Comparison of ENCODE assay signal across 8 cellular contexts in genomic region chr6:63571382-63571882, GRCh38. TPM values are rescaled to one million over a fixed set of nuclear protein-coding genes. Genes with fewer than 3 reads are reported as not detected.
DNase-seq lines count a peak whose midpoint lies in the region; ATAC-seq, FAIRE-seq and TF ChIP-seq lines count a peak whose summit lies in the region.

No MANE protein-coding gene starts in this region.

- no peak for FAIRE-seq in A549 (lab: Jason Lieb, UNC)

- TF ChIP-seq RAD21 in A549 (conservative IDR thresholded peaks at IDR 0.05 in 1 of 2, IDR thresholded peaks at IDR 0.05 in 1 of 2), result peak in 1 of 2 experiments; percentile 0; a peak in 1 of 5 replicates
- peak in 1 of 2 donors; percentile 45 for TF ChIP-seq RAD21 in liver (IDR thresholded peaks at IDR 0.05)

- H3K4me3 ChIP-seq in A549 (peak overlapping the region; percentile 54), HUES64 (ENCODE audit: low read length) (peak overlapping the region; percentile 69), liver (ENCODE audit: low read depth in 1 of 3, low read length in 3 of 3) (peak overlapping the region; percentile 77 to 99 (median 83)), transverse colon (peak overlapping the region; percentile 27 to 93 (median 86))

- H3K27me3 ChIP-seq in HUES64 (ENCODE audit: insufficient read depth, low read length) (peaks cover 14% of the 10 kb centered on the region), liver (ENCODE audit: control insufficient read depth in 4 of 4, insufficient read depth in 4 of 4, low read length in 3 of 4) (no peaks in the 10 kb centered on the region), transverse colon (no peaks in the 10 kb centered on the region)

- H3K9ac ChIP-seq in HUES64 (ENCODE audit: low read depth, low read length) (peak overlapping the region; percentile 83), liver (ENCODE audit: low read depth in 1 of 2, low read length in 2 of 2) (peak overlapping the region; percentile 80 to 84)

- H3K36me3 ChIP-seq in HUES64 (ENCODE audit: insufficient read depth, low read length) (peaks cover 16% of the 10 kb centered on the region), liver (ENCODE audit: control insufficient read depth in 4 of 4, insufficient read depth in 3 of 4, low read depth in 1 of 4, low read length in 3 of 4) (peaks cover 0 to 8% (median 2%) of the 10 kb centered on the region in 4 donors), transverse colon (peaks cover 0 to 2% (median 0%) of the 10 kb centered on the region in 4 donors)

- H3K4me1 ChIP-seq in A549 (peaks cover 32% of the 10 kb centered on the region), HUES64 (ENCODE audit: insufficient read depth, low read length) (peaks cover 24% of the 10 kb centered on the region), liver (ENCODE audit: control insufficient read depth in 4 of 4, insufficient read depth in 4 of 4, low read length in 3 of 4) (peaks cover 1 to 15% (median 4%) of the 10 kb centered on the region in 4 donors), transverse colon (peaks cover 12 to 47% (median 24%) of the 10 kb centered on the region in 4 donors)

- WGBS in A549 (ENCODE audit: missing lambda C conversion rate), result 1% methylated on average over 13 of the region's 13 CpGs
- 35% methylated on average over 13 of the region's 13 CpGs for WGBS in HUES64
- WGBS in liver, result 11% methylated on average over 13 of the region's 13 CpGs
- 27 to 34% methylated on average over 13 of the region's 13 CpGs for WGBS in transverse colon (ENCODE audit: low coverage in 1 of 2), 2 donors

- H3K9me3 ChIP-seq in A549, result peaks cover 9% of the 10 kb centered on the region; the same call in 2 of the 3 replicates
- H3K9me3 ChIP-seq in HUES64 (ENCODE audit: insufficient read depth, low read depth, low read length), result no peaks in the 10 kb centered on the region
- H3K9me3 ChIP-seq in liver (ENCODE audit: control insufficient read depth in 4 of 4, low read length in 3 of 4), result no peaks in the 10 kb centered on the region
- H3K9me3 ChIP-seq in transverse colon, result no peaks in the 10 kb centered on the region

- DNase-seq in A549 (ENCODE audit: low read depth in 1 of 2, low spot score in 1 of 2), result no peak
- peak; percentile 66 for DNase-seq in amniotic epithelial cell (ENCODE audit: low read depth)
- no peak for DNase-seq in transverse colon
- no peak for DNase-seq in RPMI8226
- no peak for DNase-seq in anterior cingulate cortex (lab: John Stamatoyannopoulos, UW)
- no peak for DNase-seq in NCI-H524 treated with DMSO at 0.1 percent for 48 hours (lab: John Stamatoyannopoulos, UW)

- peak; percentile 15; the same call in 1 of the 3 replicates for TF ChIP-seq CTCF in A549 (IDR thresholded peaks at IDR 0.05)
- TF ChIP-seq CTCF in liver (IDR thresholded peaks at IDR 0.05; ENCODE audit: low read depth, low read length, missing input control), result no peak
- peak in 1 of 5 experiments; percentile 12 for TF ChIP-seq CTCF in transverse colon (IDR thresholded peaks at IDR 0.05)

- TF ChIP-seq EP300 in A549 (IDR thresholded peaks at IDR 0.05) (0 out of 5 replicates have a peak, but pooled peaks of 1 of the 2 experiments have one; percentile 96), transverse colon (IDR thresholded peaks at IDR 0.05; ENCODE audit: low read depth) (no peak)

- peak overlapping the region; percentile 87 for H3K4me2 ChIP-seq in A549

- ATAC-seq in A549, result no peak; a peak in 2 of 6 replicates

- in situ Hi-C loops in transverse colon (cut with MboI; ENCODE audit: low pct_ligation_motif_present in 1 of 4, low pct_unique_long_range_greater_than_20kb in 1 of 4, low sequenced_read_pairs in 3 of 4), result no loop called here

- no peak for TF ChIP-seq POLR2A in A549 (IDR thresholded peaks at IDR 0.05; ENCODE audit: low read length)
- TF ChIP-seq POLR2A in transverse colon (IDR thresholded peaks at IDR 0.05), result no peak

- intact Hi-C loops in transverse colon (cut with DNase I; ENCODE audit: low total_unique reads), result loop anchor here (5.0 kb wide), 1 partner anchor 219 kb away; no protein-coding TSS in a partner anchor

- CTCF ChIA-PET in A549 (lab: Yijun Ruan, JAX), result interaction anchor here (0.7 to 1.6 kb wide), 2 partner anchors 10 to 130 kb away, joined by 3 to 4 read pairs; no protein-coding TSS in a partner anchor

- H3K27ac ChIP-seq in A549 (peak overlapping the region; percentile 98 to 100), HUES64 (ENCODE audit: low read depth, low read length) (peak overlapping the region; percentile 86), liver (ENCODE audit: low read depth in 1 of 2, low read length in 2 of 2) (peak overlapping the region; percentile 97 to 99), transverse colon (peak overlapping the region; percentile 99 to 100 (median 100))

- POLR2A ChIA-PET in A549 (lab: Yijun Ruan, JAX), result interaction anchor here (0.6 to 1.6 kb wide), 2 partner anchors 16 to 129 kb away, joined by 3 to 6 read pairs; no protein-coding TSS in a partner anchor

TF ChIP-seq in A549, 52 proteins besides CTCF, POLR2A, EP300 and RAD21 (continues in another document):
- TF ChIP-seq CHD4 (IDR thresholded peaks at IDR 0.05; ENCODE audit: borderline replicate concordance) (no peak), HOXA7 (CRISPR knock-in tag; IDR thresholded peaks at IDR 0.05) (peak; percentile 67; the same call in 1 of the 2 replicates), MAFK (IDR thresholded peaks at IDR 0.05; ENCODE audit: partially characterized antibody) (no peak), SREBF2 (IDR thresholded peaks at IDR 0.05) (no peak), HOXB5 (CRISPR knock-in tag; IDR thresholded peaks at IDR 0.05) (0 out of 2 replicates have a peak, but pooled peaks have one; percentile 26), PBX3 (IDR thresholded peaks at IDR 0.05) (no peak), MAX (IDR thresholded peaks at IDR 0.05) (no peak), NPAS2 (CRISPR knock-in tag; IDR thresholded peaks at IDR 0.05; ENCODE audit: borderline replicate concordance) (no peak), HDAC2 (IDR thresholded peaks at IDR 0.05) (no peak), NFE2L2 (conservative IDR thresholded peaks at IDR 0.05; ENCODE audit: low read length) (no peak), FOXS1 (CRISPR knock-in tag; IDR thresholded peaks at IDR 0.05) (no peak), FOSB (CRISPR knock-in tag; IDR thresholded peaks at IDR 0.05) (peak; percentile 75; the same call in 1 of the 2 replicates)

TF ChIP-seq in liver, 16 proteins besides CTCF, POLR2A, EP300 and RAD21:
- TF ChIP-seq YY1 (IDR thresholded peaks at IDR 0.05), result peak; percentile 65
- TF ChIP-seq MAX (IDR thresholded peaks at IDR 0.05), result peak; percentile 13
- no peak for TF ChIP-seq RXRA (IDR thresholded peaks at IDR 0.05)
TF ChIP-seq in liver: peak in this region for 2.

RNA-seq across cellular contexts. Expression of gene PTP4A1, which starts 0.8 kb away (rescaled TPM):
- polyA plus RNA-seq in A549 (2011; rRNA removed), result 220 and 333 TPM in 2 replicates
- 29.5 and 36.6 TPM in 2 replicates for polyA plus RNA-seq in A549 (2012; cell fraction: cytosol; rRNA removed)
- 3.5 and 15.9 TPM in 2 replicates for polyA plus RNA-seq in A549 (2012; cell fraction: nucleus; rRNA removed)
- polyA plus RNA-seq in A549 (2017; fragmentation: RNase III; extraction: RNeasy Plus Mini Kit Qiagen cat#74134 plus additional on column Dnase treatment), result 152 to 179 TPM (median 166 TPM) in 3 replicates
- polyA minus RNA-seq in A549 (2011; rRNA and poly(A)+ RNA removed), result 95.2 and 105 TPM in 2 replicates
- polyA plus RNA-seq in HUES64 (2013, experiment 1 of 2), result 60.2 TPM
- 62.6 TPM for polyA plus RNA-seq in HUES64 (2013, experiment 2 of 2)
- total RNA-seq in liver, result 100 to 1,000 TPM; 190 to 237 TPM
- 100 to 1,000 TPM in 1 of 2 donors, 10 to 100 TPM in 1; 34.3 to 114 TPM for polyA plus RNA-seq in liver
- total RNA-seq in transverse colon, result 100 to 1,000 TPM in 1 of 4 donors, 10 to 100 TPM in 3; 31.4 to 100 (median 67.9) TPM
